Comparison of ENCODE assay signal across 1 cellular context in genomic region chr10:5449227-5449626, GRCh38.
TF ChIP-seq lines count a peak whose summit lies in the region.

No MANE protein-coding gene starts in this region.

TF ChIP-seq in IMR-90, 13 proteins besides CTCF, POLR2A, EP300 and RAD21 (continued from another document):
- TF ChIP-seq, protein P1, sequence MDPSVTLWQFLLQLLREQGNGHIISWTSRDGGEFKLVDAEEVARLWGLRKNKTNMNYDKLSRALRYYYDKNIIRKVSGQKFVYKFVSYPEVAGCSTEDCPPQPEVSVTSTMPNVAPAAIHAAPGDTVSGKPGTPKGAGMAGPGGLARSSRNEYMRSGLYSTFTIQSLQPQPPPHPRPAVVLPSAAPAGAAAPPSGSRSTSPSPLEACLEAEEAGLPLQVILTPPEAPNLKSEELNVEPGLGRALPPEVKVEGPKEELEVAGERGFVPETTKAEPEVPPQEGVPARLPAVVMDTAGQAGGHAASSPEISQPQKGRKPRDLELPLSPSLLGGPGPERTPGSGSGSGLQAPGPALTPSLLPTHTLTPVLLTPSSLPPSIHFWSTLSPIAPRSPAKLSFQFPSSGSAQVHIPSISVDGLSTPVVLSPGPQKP (IDR thresholded peaks at IDR 0.05; ENCODE audit: borderline replicate concordance, low read depth, low read length), result no peak
